ENCODE assay signal across 28 cellular contexts in the genomic region with DNA sequence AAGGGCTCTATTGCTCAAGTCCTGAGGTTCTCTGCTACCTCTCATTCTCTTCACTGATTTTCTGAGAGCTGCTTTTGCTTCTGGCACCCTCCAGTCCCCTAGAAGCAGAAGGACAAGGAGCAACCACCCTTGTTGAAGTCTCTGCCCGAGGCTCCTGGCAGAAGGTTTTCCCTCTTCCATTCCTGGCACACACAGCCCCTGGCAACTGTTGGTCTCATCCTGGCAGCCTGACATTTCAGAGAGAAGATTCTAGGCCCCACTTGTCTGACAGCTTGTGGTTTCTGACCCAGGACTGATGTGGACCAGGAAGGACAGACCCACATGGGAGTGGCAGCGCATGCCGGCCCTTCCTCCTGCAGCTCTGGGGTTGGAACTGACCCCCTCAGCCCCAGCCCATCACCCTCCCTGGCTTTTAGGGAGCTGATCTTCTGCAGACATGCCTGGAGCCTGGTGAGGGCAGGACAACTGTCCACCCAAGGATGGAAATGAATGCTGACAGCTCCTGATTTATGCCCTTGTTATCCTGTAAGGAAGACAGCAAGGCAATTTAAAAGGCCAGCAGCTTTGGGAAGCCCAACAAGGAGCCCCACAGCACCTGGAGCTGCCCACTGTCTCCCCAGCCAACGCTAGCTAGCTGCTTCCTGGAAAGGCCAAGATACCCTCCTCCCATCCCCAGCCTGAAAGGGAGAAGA. TPM values are rescaled to one million over a fixed set of nuclear protein-coding genes. Genes with fewer than 3 reads are reported as not detected.
"Had no signal": no experiment of that assay in that cellular context is flagged by ENCODE, and none has a peak within 500 bp of the region (broad histone marks: within the 10 kb centered on the region; RNA-seq: fewer than 3 reads in every experiment).

No MANE protein-coding gene starts in this region.

- H3K27ac ChIP-seq: heart right ventricle, hepatocyte, left lung, lower lobe of right lung, ovary, prostate gland, tibial nerve, upper lobe of left lung, vagina had no signal

- H3K9me3 ChIP-seq: heart right ventricle, left lung, lower lobe of right lung, mucosa of descending colon, ovary, prostate gland, tibial nerve, upper lobe of left lung, vagina had no signal

- DNase-seq: heart right ventricle; kidney glomerular epithelial cell; left cardiac atrium; left lung; lower lobe of right lung; mammary epithelial cell; mesendoderm; midbrain; mucosa of descending colon; naive thymus-derived CD4-positive, alpha-beta T cell; ovary; retina; right cardiac atrium; small intestine; stimulated activated CD4-positive, alpha-beta T cell treated with anti-CD3 and anti-CD28 coated beads, Interleukin-1b, Interleukin-23, amount 100 ng/mL, for 48 hours; stimulated activated CD4-positive, alpha-beta T cell treated with anti-CD3 and anti-CD28 coated beads, Interleukin-2, amount 100 ng/mL, for 48 hours; stimulated activated CD4-positive, alpha-beta T cell treated with anti-CD3 and anti-CD28 coated beads, Interleukin-4, amount 100 ng/mL, for 4 hours; stimulated activated CD8-positive, alpha-beta memory T cell treated with anti-CD3 and anti-CD28 coated beads, Interleukin-4, amount 100 ng/mL, for 48 hours; stimulated activated naive CD4-positive, alpha-beta T cell treated with Interleukin-2 at 50 U/mL for 16 hours; stimulated activated naive CD8-positive, alpha-beta T cell treated with anti-CD3 and anti-CD28 coated beads, Interleukin-15, amount 100 ng/mL, for 72 hours; upper lobe of left lung had no signal

- H3K4me1 Mint-ChIP-seq: naive thymus-derived CD4-positive, alpha-beta T cell; stimulated activated memory B cell treated with anti-CD40 and anti-IgM and Interleukin-4, amounts not matched to agents 10 μg/mL and 1 μg/mL and 100 μg/mL, for 72 hours; stimulated activated naive CD8-positive, alpha-beta T cell treated with anti-CD3 and anti-CD28 coated beads, Interleukin-15, amount 100 ng/mL, for 72 hours had no signal

- H3K4me1 ChIP-seq: left lung, lower lobe of right lung, prostate gland, tibial nerve, upper lobe of left lung, vagina had no signal

- H3K4me2 ChIP-seq: hepatocyte had no signal

- H3K27ac Mint-ChIP-seq: naive thymus-derived CD4-positive, alpha-beta T cell; natural killer cell treated with Interleukin-12 subunit alpha and Interleukin-12 subunit beta and Interleukin-15 and Interleukin-18, amount 100 ng/mL, for 72 hours; stimulated activated memory B cell treated with anti-CD40 and anti-IgM and Interleukin-4, amounts not matched to agents 10 μg/mL and 1 μg/mL and 100 μg/mL, for 72 hours had no signal

- H3K4me3 Mint-ChIP-seq: naive thymus-derived CD4-positive, alpha-beta T cell; natural killer cell treated with Interleukin-12 subunit alpha and Interleukin-12 subunit beta and Interleukin-15 and Interleukin-18, amount 100 ng/mL, for 72 hours; stimulated activated memory B cell treated with anti-CD40 and anti-IgM and Interleukin-4, amounts not matched to agents 10 μg/mL and 1 μg/mL and 100 μg/mL, for 72 hours; stimulated activated naive CD8-positive, alpha-beta T cell treated with anti-CD3 and anti-CD28 coated beads, Interleukin-15, amount 100 ng/mL, for 72 hours had no signal

- H3K79me2 ChIP-seq: hepatocyte had no signal

- H3K27me3 ChIP-seq: ovary, tibial nerve, upper lobe of left lung, vagina had no signal

- H3K36me3 Mint-ChIP-seq: naive thymus-derived CD4-positive, alpha-beta T cell; natural killer cell treated with Interleukin-12 subunit alpha and Interleukin-12 subunit beta and Interleukin-15 and Interleukin-18, amount 100 ng/mL, for 72 hours; stimulated activated memory B cell treated with anti-CD40 and anti-IgM and Interleukin-4, amounts not matched to agents 10 μg/mL and 1 μg/mL and 100 μg/mL, for 72 hours had no signal

- H3K9me3 Mint-ChIP-seq: natural killer cell treated with Interleukin-12 subunit alpha and Interleukin-12 subunit beta and Interleukin-15 and Interleukin-18, amount 100 ng/mL, for 72 hours; stimulated activated naive CD8-positive, alpha-beta T cell treated with anti-CD3 and anti-CD28 coated beads, Interleukin-15, amount 100 ng/mL, for 72 hours had no signal

- H2AFZ ChIP-seq: hepatocyte had no signal

- H3K4me3 ChIP-seq: heart right ventricle, hepatocyte, left lung, lower lobe of right lung, mucosa of descending colon, ovary, prostate gland, tibial nerve, upper lobe of left lung, vagina had no signal

- H3K36me3 ChIP-seq: heart right ventricle, left lung, lower lobe of right lung, ovary, prostate gland, tibial nerve, upper lobe of left lung, vagina had no signal

RNA-seq across cellular contexts. Expression of gene NTRK3, which starts 13.0 kb away (rescaled TPM):
- total RNA-seq: mammary epithelial cell had no signal
- polyA plus RNA-seq: keratinocyte; mammary epithelial cell; naive thymus-derived CD4-positive, alpha-beta T cell had no signal
